In the genomic region with DNA sequence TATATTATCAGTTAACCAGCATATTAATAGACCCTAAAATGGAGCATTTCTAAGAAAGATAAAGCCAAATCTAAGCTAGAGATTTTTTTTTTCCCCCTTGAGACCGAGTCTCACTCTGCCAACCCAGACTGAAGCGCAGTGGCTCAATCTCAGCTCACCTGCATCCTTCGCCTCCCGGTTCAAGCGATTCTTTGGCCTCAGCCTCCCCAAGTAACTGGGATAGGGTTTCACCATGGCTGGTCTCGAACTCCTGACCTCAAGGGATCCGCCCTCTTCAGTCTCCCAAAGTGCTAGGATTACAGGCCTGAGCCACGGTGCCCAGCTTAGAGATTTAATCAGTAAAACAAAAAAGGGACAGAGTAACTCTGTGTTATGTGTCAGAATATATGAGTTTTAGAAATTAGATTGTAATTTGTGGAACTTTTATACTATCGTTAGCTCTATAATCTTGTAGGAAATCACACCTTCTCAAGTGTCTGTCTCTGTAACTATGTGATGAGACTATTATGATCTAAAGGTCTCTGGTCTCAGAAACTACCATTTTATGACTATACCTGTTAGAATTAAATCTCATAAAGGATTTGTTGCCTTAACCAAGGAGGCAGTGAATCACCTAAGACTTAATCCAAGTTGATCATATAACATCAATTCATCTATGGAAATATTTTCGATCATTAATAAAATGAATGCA, we compare ENCODE assay signal across 18 cellular contexts. TPM values are rescaled to one million over a fixed set of nuclear protein-coding genes. Genes with fewer than 3 reads are reported as not detected.
DNase-seq lines count a peak whose midpoint lies in the region; ATAC-seq, FAIRE-seq and TF ChIP-seq lines count a peak whose summit lies in the region.
"Had no signal": no experiment of that assay in that cellular context is flagged by ENCODE, and none has a peak within 500 bp of the region (broad histone marks: within the 10 kb centered on the region; RNA-seq: fewer than 3 reads in every experiment).

No MANE protein-coding gene starts in this region.

- H3K27me3 ChIP-seq in HepG2 (ENCODE audit: control insufficient read depth in 1 of 2, insufficient read depth in 2 of 2, low read length in 2 of 2) = no peaks in the 10 kb centered on the region
- H3K27me3 ChIP-seq in right lobe of liver = no peaks in the 10 kb centered on the region
- H3K27me3 ChIP-seq in SJSA1 (replicated peaks) = no peaks in the 10 kb centered on the region
- H3K27me3 ChIP-seq in thymus (ENCODE audit: control insufficient read depth, insufficient read depth) = no peaks in the 10 kb centered on the region
- H3K27me3 ChIP-seq: MG63, ovary had no signal

- peaks cover 77% of the 10 kb centered on the region for H3K79me2 ChIP-seq in HepG2 (ENCODE audit: insufficient read depth, low read length)

- BruUV-seq in HepG2 (replicated peaks; lab: Mats Ljungman, UMichigan) = no TSS peak

- in situ Hi-C loops in HepG2 (cut with HindIII; ENCODE audit: extremely low pct_ligation_motif_present, low pct_unique_long_range_greater_than_20kb) = no loop called here

- DNase-seq in HepG2 (ENCODE audit: low spot score) (no peak), right lobe of liver (no peak), SJSA1 (ENCODE audit: low read depth in 1 of 2, low spot score in 2 of 2) (no peak), pons (ENCODE audit: low spot score) (no peak), NCI-H69 (lab: John Stamatoyannopoulos, UW) (no peak)
- DNase-seq in central memory CD8-positive, alpha-beta T cell (ENCODE audit: low spot score in 2 of 2) = no peak
- DNase-seq: activated CD4-positive, alpha-beta T cell treated with anti-CD3 and anti-CD28 coated beads, Interleukin-2, amount 50 U/mL, for 48 hours; DMS53; MG63; NCI-H2081 treated with DMSO at 0.1 percent for 48 hours; NCI-H774; ovary; small intestine; substantia nigra had no signal

- no peak for FAIRE-seq in HepG2 (lab: Jason Lieb, UNC)
- FAIRE-seq: small intestine had no signal

- no peak for TF ChIP-seq RAD21 in HepG2 (CRISPR knock-in tag; IDR thresholded peaks at IDR 0.05)

- no peak for TF ChIP-seq EP300 in HepG2 (IDR thresholded peaks at IDR 0.05; ENCODE audit: low read depth in 2 of 2, low read length in 2 of 2)
- no peak for TF ChIP-seq EP300 in HepG2 (CRISPR knock-in tag; IDR thresholded peaks at IDR 0.05; ENCODE audit: borderline replicate concordance)

- H3K4me1 Mint-ChIP-seq in central memory CD8-positive, alpha-beta T cell = peaks cover 59% of the 10 kb centered on the region

- TF ChIP-seq CTCF in HepG2 (CRISPR knock-in tag; IDR thresholded peaks at IDR 0.05) = no peak
- TF ChIP-seq CTCF in right lobe of liver (IDR thresholded peaks at IDR 0.05) = no peak

- H3K4me1 ChIP-seq in HepG2 (ENCODE audit: insufficient read depth, low read length) = no peaks in the 10 kb centered on the region
- no peaks in the 10 kb centered on the region for H3K4me1 ChIP-seq in right lobe of liver
- H3K4me1 ChIP-seq in SJSA1 (replicated peaks) = peaks cover 45% of the 10 kb centered on the region
- H3K4me1 ChIP-seq in thymus (ENCODE audit: control insufficient read depth, insufficient read depth, low read length) = no peaks in the 10 kb centered on the region

- intact Hi-C loops in HepG2 (cut with micrococcal nuclease; ENCODE audit: unreplicated experiment) (no loop called here), right lobe of liver (cut with DNase I) (no loop called here)

- no peak overlapping the region for H3K9ac ChIP-seq in HepG2 (ENCODE audit: insufficient read depth, low read depth, low read length)

- H3K36me3 ChIP-seq in HepG2 (replicated peaks in 1 of 2; ENCODE audit: control insufficient read depth in 1 of 2, insufficient read depth in 2 of 2, low read length in 2 of 2) (peaks cover 15 to 42% of the 10 kb centered on the region in 2 experiments), right lobe of liver (peaks cover 0 to 8% (median under 1%) of the 10 kb centered on the region in 4 donors), SJSA1 (peaks cover 57% of the 10 kb centered on the region), thymus (ENCODE audit: control insufficient read depth, insufficient read depth) (peaks cover 28% of the 10 kb centered on the region)
- H3K36me3 ChIP-seq: ovary had no signal

- 96% methylated on average over 10 of the region's 10 CpGs for WGBS in HepG2 (ENCODE audit: low lambda C conversion rate)
- WGBS in right lobe of liver (ENCODE audit: insufficient coverage, low coverage, low lambda C conversion rate, missing lambda C conversion rate) = 83% methylated on average over 10 of the region's 10 CpGs
- WGBS in thymus = 96% methylated on average over 10 of the region's 10 CpGs

- peak overlapping the region; percentile 73 for H3K4me3 Mint-ChIP-seq in central memory CD8-positive, alpha-beta T cell
- H3K4me3 Mint-ChIP-seq: mesothelial cell of epicardium; T-helper 1 cell treated with Interleukin-12 subunit alpha and Interleukin-12 subunit beta and Interleukin-4 antibody, amounts not matched to agents 30 μg/mL and 1 μg/mL, for 36 hours had no signal

- TF ChIP-seq POLR2A in HepG2 (IDR thresholded peaks at IDR 0.05; ENCODE audit: insufficient read depth in 1 of 2, low read depth in 2 of 2, low read length in 2 of 2) (no peak), right lobe of liver (IDR thresholded peaks at IDR 0.05) (no peak)

- no peak overlapping the region for H2AFZ ChIP-seq in HepG2 (ENCODE audit: low read length)

- POLR2A ChIA-PET in HepG2 (lab: Yijun Ruan, JAX) = interaction anchor here (1.4 kb wide), 1 partner anchor 41 kb away, joined by 4 read pairs; the partner anchor contains the start of gene ADAM17

- CTCF ChIA-PET in HepG2 (lab: Yijun Ruan, JAX; ENCODE audit: low intra/inter-chr PET ratio, low total read pairs) = no interaction called here

- no peak for ATAC-seq in HepG2
- no peak for ATAC-seq in right lobe of liver
- ATAC-seq in central memory CD8-positive, alpha-beta T cell (replicated peaks; ENCODE audit: extremely low read depth, poor library complexity, severe bottlenecking) = peak; percentile 72
- ATAC-seq in GM21381 (IDR thresholded peaks at IDR 0.05; ENCODE audit: unreplicated experiment) = no peak

- H3K27me3 Mint-ChIP-seq in central memory CD8-positive, alpha-beta T cell = no peaks in the 10 kb centered on the region

- H3K36me3 Mint-ChIP-seq in central memory CD8-positive, alpha-beta T cell (ENCODE audit: insufficient read depth) = peaks cover 21% of the 10 kb centered on the region

- H3K9me3 ChIP-seq in HepG2 (ENCODE audit: low read length) (peaks cover 14% of the 10 kb centered on the region; the same call in 1 of the 2 replicates), right lobe of liver (peaks cover 0 to 12% (median 3%) of the 10 kb centered on the region in 4 donors), SJSA1 (replicated peaks) (peaks cover 14% of the 10 kb centered on the region), thymus (ENCODE audit: control insufficient read depth) (no peaks in the 10 kb centered on the region)
- H3K9me3 ChIP-seq: ovary had no signal

- H3K4me3 ChIP-seq in HepG2 (replicated peaks in 1 of 3; ENCODE audit: insufficient read depth in 1 of 3, low read depth in 2 of 3, low read length in 3 of 3) (no peak overlapping the region), right lobe of liver (no peak overlapping the region), SJSA1 (no peak overlapping the region), thymus (ENCODE audit: low read length) (no peak overlapping the region)
- H3K4me3 ChIP-seq: MG63, ovary had no signal

- H3K4me2 ChIP-seq in HepG2 (ENCODE audit: low read depth, low read length) = no peak overlapping the region

- H3K27ac Mint-ChIP-seq in central memory CD8-positive, alpha-beta T cell (ENCODE audit: low read depth) = peak overlapping the region; percentile 79
- H3K27ac Mint-ChIP-seq: T-helper 1 cell treated with Interleukin-12 subunit alpha and Interleukin-12 subunit beta and Interleukin-4 antibody, amounts not matched to agents 30 μg/mL and 1 μg/mL, for 36 hours had no signal

- H3K27ac ChIP-seq in HepG2 (ENCODE audit: extremely low read length, insufficient read depth, low read length) = no peak overlapping the region
- H3K27ac ChIP-seq in right lobe of liver = peak overlapping the region in 1 of 3 donors; percentile 14
- peak overlapping the region; percentile 94; the same call in 1 of the 2 replicates for H3K27ac ChIP-seq in SJSA1
- peak overlapping the region; percentile 18 for H3K27ac ChIP-seq in thymus (ENCODE audit: low read depth)
- H3K27ac ChIP-seq: ovary had no signal

- H4K20me1 ChIP-seq in HepG2 (ENCODE audit: insufficient read depth, low read length) = peaks cover 11% of the 10 kb centered on the region; the same call in 1 of the 2 replicates

- H3K9me3 Mint-ChIP-seq in central memory CD8-positive, alpha-beta T cell = peaks cover 6% of the 10 kb centered on the region

RNA-seq across cellular contexts. Expression of gene YWHAQ, which starts 34.0 kb away (rescaled TPM):
- 304 and 420 TPM in 2 replicates for total RNA-seq in HepG2 (2016; rRNA removed; fragmentation: Illumina TruSeq; extraction: Trizol)
- 64.2 and 66.4 TPM in 2 replicates for total RNA-seq in HepG2 (2016; cell fraction: cytosol; rRNA removed; fragmentation: Illumina TruSeq; extraction: Trizol; ENCODE audit: low read depth)
- 302 and 406 TPM in 2 replicates for total RNA-seq in HepG2 (2016; cell fraction: insoluble cytoplasmic fraction; rRNA removed; fragmentation: Illumina TruSeq; extraction: Trizol)
- total RNA-seq in HepG2 (2016; cell fraction: membrane; rRNA removed; fragmentation: Illumina TruSeq; extraction: Trizol) = 208 and 219 TPM in 2 replicates
- 152 and 166 TPM in 2 replicates for total RNA-seq in HepG2 (2016; cell fraction: nucleus; rRNA removed; fragmentation: Illumina TruSeq; extraction: Trizol)
- polyA plus RNA-seq in HepG2 (2011; rRNA removed) = 117 and 160 TPM in 2 replicates
- 91.4 and 117 TPM in 2 replicates for polyA plus RNA-seq in HepG2 (2011; cell fraction: cytosol; rRNA removed)
- polyA plus RNA-seq in HepG2 (2011; cell fraction: nucleus; rRNA removed) = 36.4 and 39.0 TPM in 2 replicates
- 175 and 244 TPM in 2 replicates for polyA plus RNA-seq in HepG2 (2012)
- 94.8 and 102 TPM in 2 replicates for polyA plus RNA-seq in HepG2 (2016; cell fraction: cytosol; fragmentation: Illumina TruSeq; extraction: Trizol; ENCODE audit: low read depth)
- 521 and 530 TPM in 2 replicates for polyA plus RNA-seq in HepG2 (2016; cell fraction: insoluble cytoplasmic fraction; fragmentation: Illumina TruSeq; extraction: Trizol; ENCODE audit: low read depth)
- polyA plus RNA-seq in HepG2 (2016; cell fraction: membrane; fragmentation: Illumina TruSeq; extraction: Trizol; ENCODE audit: low read depth) = 200 and 214 TPM in 2 replicates
- 187 and 192 TPM in 2 replicates for polyA plus RNA-seq in HepG2 (2016; cell fraction: nucleus; fragmentation: Illumina TruSeq; extraction: Trizol; ENCODE audit: insufficient read depth, low read depth)
- 120 and 167 TPM in 2 replicates for polyA minus RNA-seq in HepG2 (2011; rRNA and poly(A)+ RNA removed; ENCODE audit: low replicate concordance)
- 164 and 178 TPM in 2 replicates for polyA minus RNA-seq in HepG2 (2011; cell fraction: cytosol; rRNA and poly(A)+ RNA removed)
- 73.9 and 82.2 TPM in 2 replicates for polyA minus RNA-seq in HepG2 (2011; cell fraction: nucleus; rRNA and poly(A)+ RNA removed)
- 100 to 1,000 TPM in 1 of 6 experiments, 10 to 100 TPM in 5; 70.4 to 105 (median 84.2) TPM for total RNA-seq in right lobe of liver
- 369 and 491 TPM in 2 replicates for total RNA-seq in SJSA1 (2014; rRNA removed; shearing (Covaris generic))
- polyA plus RNA-seq in thymus = 182 TPM

RNA-seq across cellular contexts. Expression of gene ADAM17, which starts 41.1 kb away (rescaled TPM):
- total RNA-seq in HepG2 (2016; rRNA removed; fragmentation: Illumina TruSeq; extraction: Trizol) (18.5 and 33.4 TPM in 2 replicates), right lobe of liver (10 to 100 TPM in 1 of 6 experiments, 1 to 10 TPM in 5; 5.1 to 11.7 (median 6.6) TPM)
- total RNA-seq in HepG2 (2016; cell fraction: cytosol; rRNA removed; fragmentation: Illumina TruSeq; extraction: Trizol; ENCODE audit: low read depth) = 10.8 TPM in 2 replicates
- 17.9 and 33.4 TPM in 2 replicates for total RNA-seq in HepG2 (2016; cell fraction: insoluble cytoplasmic fraction; rRNA removed; fragmentation: Illumina TruSeq; extraction: Trizol)
- total RNA-seq in HepG2 (2016; cell fraction: membrane; rRNA removed; fragmentation: Illumina TruSeq; extraction: Trizol) = 9.7 and 11.1 TPM in 2 replicates
- total RNA-seq in HepG2 (2016; cell fraction: nucleus; rRNA removed; fragmentation: Illumina TruSeq; extraction: Trizol) = 38.0 and 48.8 TPM in 2 replicates
- polyA plus RNA-seq in HepG2 (2011; rRNA removed) (6.5 and 8.3 TPM in 2 replicates), thymus (16.7 TPM)
- polyA plus RNA-seq in HepG2 (2011; cell fraction: cytosol; rRNA removed) = 5.1 and 5.6 TPM in 2 replicates
- polyA plus RNA-seq in HepG2 (2011; cell fraction: nucleus; rRNA removed) = 8.8 and 9.4 TPM in 2 replicates
- 17.9 and 24.2 TPM in 2 replicates for polyA plus RNA-seq in HepG2 (2012)
- polyA plus RNA-seq in HepG2 (2016; cell fraction: cytosol; fragmentation: Illumina TruSeq; extraction: Trizol; ENCODE audit: low read depth) = 0.97 and 1.1 TPM in 2 replicates
- polyA plus RNA-seq in HepG2 (2016; cell fraction: insoluble cytoplasmic fraction; fragmentation: Illumina TruSeq; extraction: Trizol; ENCODE audit: low read depth) = 9.7 and 10.5 TPM in 2 replicates
- polyA plus RNA-seq in HepG2 (2016; cell fraction: membrane; fragmentation: Illumina TruSeq; extraction: Trizol; ENCODE audit: low read depth) = 2.6 and 3.0 TPM in 2 replicates
- polyA plus RNA-seq in HepG2 (2016; cell fraction: nucleus; fragmentation: Illumina TruSeq; extraction: Trizol; ENCODE audit: insufficient read depth, low read depth) = 34.9 and 37.9 TPM in 2 replicates
- 12.1 and 17.0 TPM in 2 replicates for polyA minus RNA-seq in HepG2 (2011; rRNA and poly(A)+ RNA removed; ENCODE audit: low replicate concordance)
- 6.2 and 8.7 TPM in 2 replicates for polyA minus RNA-seq in HepG2 (2011; cell fraction: cytosol; rRNA and poly(A)+ RNA removed)
- polyA minus RNA-seq in HepG2 (2011; cell fraction: nucleus; rRNA and poly(A)+ RNA removed) = 31.7 and 39.2 TPM in 2 replicates
- 20.5 and 25.2 TPM in 2 replicates for total RNA-seq in SJSA1 (2014; rRNA removed; shearing (Covaris generic))
